In the genomic region with DNA sequence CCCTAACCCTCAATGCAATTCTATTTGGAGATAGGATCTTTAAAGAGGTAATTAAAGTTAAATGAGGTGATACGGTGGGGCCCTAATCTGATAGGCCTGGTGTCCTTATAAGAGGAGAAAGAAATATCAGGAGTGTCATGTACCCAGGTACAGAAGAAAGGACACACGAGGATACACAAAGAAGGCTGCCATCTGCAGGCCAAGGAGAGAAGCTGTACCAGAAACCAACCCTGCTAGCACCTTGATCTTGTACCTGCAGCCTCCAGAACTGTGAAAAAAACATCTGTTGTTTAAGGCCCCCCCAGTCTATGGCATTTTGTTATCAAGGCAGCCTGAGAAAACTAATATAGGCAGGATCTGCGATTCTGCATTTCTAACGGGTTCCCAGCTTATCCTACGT, we compare ENCODE assay signal across 14 cellular contexts. TPM values are rescaled to one million over a fixed set of nuclear protein-coding genes. Genes with fewer than 3 reads are reported as not detected.
DNase-seq lines count a peak whose midpoint lies in the region; ATAC-seq, FAIRE-seq and TF ChIP-seq lines count a peak whose summit lies in the region.
"Had no signal": no experiment of that assay in that cellular context is flagged by ENCODE, and none has a peak within 500 bp of the region (broad histone marks: within the 10 kb centered on the region; RNA-seq: fewer than 3 reads in every experiment).

No MANE protein-coding gene starts in this region.

- no peaks in the 10 kb centered on the region for H3K79me2 ChIP-seq in K562 (ENCODE audit: control insufficient read depth, insufficient read depth, low read length)

- 15% methylated on average over 5 of the region's 5 CpGs for WGBS in K562 (ENCODE audit: insufficient coverage, low coverage, missing lambda C conversion rate)
- 72 to 79% (median 79%) methylated on average over 5 of the region's 5 CpGs for WGBS in small intestine, 3 donors

- in situ Hi-C loops in K562 (cut with MboI), result no loop called here
- in situ Hi-C loops in gastrocnemius medialis (cut with MboI; ENCODE audit: low sequenced_read_pairs in 4 of 4), result no loop called here

- peak; percentile 20 to 45 (median 41); a peak in 5 of 6 replicates for TF ChIP-seq CTCF in K562 (IDR thresholded peaks at IDR 0.05 in 2 of 3, conservative IDR thresholded peaks at IDR 0.05 in 1 of 3; ENCODE audit: insufficient read depth in 2 of 3, low read depth in 1 of 3, low read length in 3 of 3)
- TF ChIP-seq CTCF in gastrocnemius medialis (IDR thresholded peaks at IDR 0.05 in 4 of 5, conservative IDR thresholded peaks at IDR 0.05 in 1 of 5), result no peak
- TF ChIP-seq CTCF in glutamatergic neuron (IDR thresholded peaks at IDR 0.05; ENCODE audit: partially characterized antibody, unreplicated experiment), result no peak

- H3K9me1 ChIP-seq in K562 (ENCODE audit: control insufficient read depth, insufficient read depth, low read length), result no peaks in the 10 kb centered on the region

- no peak overlapping the region for H3K4me2 ChIP-seq in K562 (ENCODE audit: insufficient read depth, low read length)

- H3K9ac ChIP-seq in K562 (ENCODE audit: insufficient read depth in 1 of 2, low read depth in 2 of 2, low read length in 2 of 2), result no peak overlapping the region

- FAIRE-seq in K562 (lab: Jason Lieb, UNC) (peak; percentile 71), small intestine (lab: Jason Lieb, UNC) (no peak)

- H4K20me1 ChIP-seq in K562 (replicated peaks; ENCODE audit: control insufficient read depth, insufficient read depth, low read length), result no peaks in the 10 kb centered on the region

- no peak overlapping the region for H3K4me3 ChIP-seq in K562
- no peak overlapping the region for H3K4me3 ChIP-seq in small intestine (ENCODE audit: low read depth in 1 of 2, low read length in 2 of 2)
- no peak overlapping the region for H3K4me3 ChIP-seq in gastrocnemius medialis
- H3K4me3 ChIP-seq: esophagus squamous epithelium, ovary, SJSA1 had no signal

- H3K4me3 Mint-ChIP-seq in activated naive CD4-positive, alpha-beta T cell treated with anti-CD3 and anti-CD28 coated beads, Interleukin-2, amount 10 ng/mL, durations not matched to agents 7 days and 5 days, result no peak overlapping the region
- no peak overlapping the region for H3K4me3 Mint-ChIP-seq in glutamatergic neuron (ENCODE audit: unreplicated experiment)

- H3K4me1 ChIP-seq in K562 (replicated peaks in 1 of 2; ENCODE audit: control insufficient read depth in 2 of 2, insufficient read depth in 2 of 2, low read length in 2 of 2) (no peaks in the 10 kb centered on the region), small intestine (ENCODE audit: control insufficient read depth in 2 of 2, insufficient read depth in 1 of 2, low read depth in 1 of 2, low read length in 1 of 2) (no peaks in the 10 kb centered on the region), gastrocnemius medialis (peaks cover 0 to 5% of the 10 kb centered on the region in 2 donors)
- H3K4me1 ChIP-seq: esophagus squamous epithelium, SJSA1 had no signal

- no peaks in the 10 kb centered on the region for H3K36me3 Mint-ChIP-seq in activated naive CD4-positive, alpha-beta T cell treated with anti-CD3 and anti-CD28 coated beads, Interleukin-2, amount 10 ng/mL, durations not matched to agents 7 days and 5 days
- peaks cover 14% of the 10 kb centered on the region for H3K36me3 Mint-ChIP-seq in glutamatergic neuron (ENCODE audit: unreplicated experiment)

- no peak overlapping the region for H3K27ac ChIP-seq in K562 (ENCODE audit: extremely low read depth, low read depth, low read length)
- no peak overlapping the region for H3K27ac ChIP-seq in small intestine (ENCODE audit: low read depth in 1 of 2, low read length in 1 of 2)
- H3K27ac ChIP-seq in gastrocnemius medialis, result no peak overlapping the region
- H3K27ac ChIP-seq: esophagus squamous epithelium, ovary, SJSA1 had no signal

- POLR2A ChIA-PET in K562 (lab: Yijun Ruan, JAX), result no interaction called here

- TF ChIP-seq POLR2A in K562 (conservative IDR thresholded peaks at IDR 0.05) (no peak), gastrocnemius medialis (IDR thresholded peaks at IDR 0.05) (no peak)

- peaks cover 3% of the 10 kb centered on the region for H3K9me3 Mint-ChIP-seq in activated naive CD4-positive, alpha-beta T cell treated with anti-CD3 and anti-CD28 coated beads, Interleukin-2, amount 10 ng/mL, durations not matched to agents 7 days and 5 days
- H3K9me3 Mint-ChIP-seq in glutamatergic neuron (ENCODE audit: unreplicated experiment), result peaks cover 2% of the 10 kb centered on the region

- DNase-seq in activated naive CD4-positive, alpha-beta T cell treated with anti-CD3 and anti-CD28 coated beads, Interleukin-2, amount 10 ng/mL, durations not matched to agents 7 days and 5 days, result peak; percentile 32
- DNase-seq in activated naive CD4-positive, alpha-beta T cell (lab: John Stamatoyannopoulos, UW), result no peak
- DNase-seq in LoVo (ENCODE audit: low spot score) (peak; percentile 49), K562 (ENCODE audit: extremely low read depth in 1 of 4, low spot score in 3 of 4) (peak in 3 of 4 experiments; percentile 25 to 42 (median 29)), small intestine (peak; percentile 29), gastrocnemius medialis (no peak), glutamatergic neuron (no peak), 8988T (no peak)
- DNase-seq: amygdala, COR-L47, esophagus squamous epithelium, ovary had no signal

- TF ChIP-seq EP300 in K562 (IDR thresholded peaks at IDR 0.05; ENCODE audit: low read length), result no peak

- TF ChIP-seq RAD21 in K562 (CRISPR knock-in tag; conservative IDR thresholded peaks at IDR 0.05 in 1 of 2, IDR thresholded peaks at IDR 0.05 in 1 of 2), result peak in 1 of 2 experiments; percentile 43; a peak in 2 of 4 replicates

- CTCF ChIA-PET in activated naive CD4-positive, alpha-beta T cell treated with anti-CD3 and anti-CD28 coated beads, Interleukin-2, amount 10 ng/mL, durations not matched to agents 7 days and 5 days (lab: Charles Lee), result interaction anchor here (0.8 to 2.7 kb wide), 3 partner anchors 37 to 278 kb away, joined by 3 to 8 read pairs (median 5); no protein-coding TSS in a partner anchor
- CTCF ChIA-PET in K562 (lab: Yijun Ruan, JAX; ENCODE audit: low intra/inter-chr PET ratio), result no interaction called here

- peak; percentile 71 for ATAC-seq in K562
- no peak for ATAC-seq in gastrocnemius medialis

- no peaks in the 10 kb centered on the region; a peak in 1 of 5 replicates for H3K27me3 ChIP-seq in K562 (ENCODE audit: control insufficient read depth in 2 of 2, insufficient read depth in 2 of 2, low read length in 2 of 2)
- H3K27me3 ChIP-seq in small intestine (ENCODE audit: control insufficient read depth in 2 of 2, insufficient read depth in 2 of 2, low read length in 2 of 2), result no peaks in the 10 kb centered on the region
- no peaks in the 10 kb centered on the region for H3K27me3 ChIP-seq in gastrocnemius medialis
- H3K27me3 ChIP-seq: esophagus squamous epithelium, ovary had no signal

- intact Hi-C loops in K562 (cut with micrococcal nuclease), result loop anchor here (2.0 kb wide), 1 partner anchor 42 kb away; no protein-coding TSS in a partner anchor
- intact Hi-C loops in gastrocnemius medialis (cut with DNase I; ENCODE audit: low total_unique reads), result no loop called here

- H3K9me3 ChIP-seq in K562 (replicated peaks; ENCODE audit: control insufficient read depth, insufficient read depth, low read depth, low read length) (no peaks in the 10 kb centered on the region), small intestine (ENCODE audit: control insufficient read depth, low read depth) (no peaks in the 10 kb centered on the region), gastrocnemius medialis (no peaks in the 10 kb centered on the region)
- H3K9me3 ChIP-seq: esophagus squamous epithelium, ovary, SJSA1 had no signal

- no peaks in the 10 kb centered on the region for H3K4me1 Mint-ChIP-seq in activated naive CD4-positive, alpha-beta T cell treated with anti-CD3 and anti-CD28 coated beads, Interleukin-2, amount 10 ng/mL, durations not matched to agents 7 days and 5 days
- no peaks in the 10 kb centered on the region for H3K4me1 Mint-ChIP-seq in glutamatergic neuron (ENCODE audit: low read depth, unreplicated experiment)

- BruUV-seq in K562 (replicated peaks; lab: Mats Ljungman, UMichigan), result no TSS peak

- no peaks in the 10 kb centered on the region for H3K36me3 ChIP-seq in K562 (ENCODE audit: control insufficient read depth, insufficient read depth, low read length)
- H3K36me3 ChIP-seq in small intestine (ENCODE audit: control insufficient read depth in 2 of 2, insufficient read depth in 2 of 2, low read length in 2 of 2), result no peaks in the 10 kb centered on the region
- H3K36me3 ChIP-seq in gastrocnemius medialis, result no peaks in the 10 kb centered on the region
- H3K36me3 ChIP-seq: ovary, SJSA1 had no signal

- H2AFZ ChIP-seq in K562 (ENCODE audit: low read depth, low read length), result no peak overlapping the region

- H3K27ac Mint-ChIP-seq in activated naive CD4-positive, alpha-beta T cell treated with anti-CD3 and anti-CD28 coated beads, Interleukin-2, amount 10 ng/mL, durations not matched to agents 7 days and 5 days, result no peak overlapping the region
- no peak overlapping the region for H3K27ac Mint-ChIP-seq in glutamatergic neuron (ENCODE audit: unreplicated experiment)

- no peaks in the 10 kb centered on the region for H3K27me3 Mint-ChIP-seq in activated naive CD4-positive, alpha-beta T cell treated with anti-CD3 and anti-CD28 coated beads, Interleukin-2, amount 10 ng/mL, durations not matched to agents 7 days and 5 days
- peaks cover 2% of the 10 kb centered on the region for H3K27me3 Mint-ChIP-seq in glutamatergic neuron (ENCODE audit: unreplicated experiment)

RNA-seq across cellular contexts. Expression of a gene that starts 44.2 kb away (rescaled TPM):
- total RNA-seq in K562 (2011; cell fraction: chromatin; rRNA removed; ENCODE audit: low replicate concordance), result 43.4 and 97.2 TPM in 2 replicates
- total RNA-seq in K562 (2011; cell fraction: nucleolus; rRNA removed), result 28.3 and 35.4 TPM in 2 replicates
- total RNA-seq in K562 (2011; cell fraction: nucleoplasm; rRNA removed), result 62.3 and 85.1 TPM in 2 replicates
- total RNA-seq in K562 (2014; rRNA removed) (72.5 and 77.3 TPM in 2 replicates), K562 (2014; rRNA removed; fragmentation: Illumina TruSeq; extraction: Trizol) (114 and 123 TPM in 2 replicates), K562 (2015; rRNA removed; fragmentation: Illumina TruSeq; extraction: Trizol) (103 and 107 TPM in 2 replicates), K562 (2021) (85.2 and 94.0 TPM in 2 replicates), gastrocnemius medialis (10 to 100 TPM; 30.6 to 40.7 (median 31.8) TPM), glutamatergic neuron (ENCODE audit: unreplicated experiment) (78.3 TPM)
- polyA plus RNA-seq in K562 (2011; rRNA removed) (162 and 169 TPM in 2 replicates), K562 (2014; fragmentation: Illumina TruSeq; extraction: Trizol) (126 and 146 TPM in 2 replicates), K562 (2014; fragmentation: Nextera tagmentation; extraction: Ambion mirVana) (10 to 100 TPM; 34.0 to 45.5 TPM), K562 (2014; rRNA removed) (82.4 and 89.0 TPM in 2 replicates), small intestine (100 to 1,000 TPM in 1 of 3 donors, 10 to 100 TPM in 2; 61.6 to 100 (median 79.4) TPM)
- polyA plus RNA-seq in K562 (2011; cell fraction: cytosol; rRNA removed), result 131 and 186 TPM in 2 replicates
- 86.0 and 126 TPM in 2 replicates for polyA plus RNA-seq in K562 (2011; cell fraction: nucleus; rRNA removed)
- polyA plus RNA-seq in K562 (2012), result 73.4 and 85.3 TPM in 2 replicates
- 181 and 215 TPM in 2 replicates for polyA minus RNA-seq in K562 (2011; rRNA and poly(A)+ RNA removed)
- 69.9 TPM in 2 replicates for polyA minus RNA-seq in K562 (2011; cell fraction: cytosol; rRNA and poly(A)+ RNA removed)
- 32.0 and 62.6 TPM in 2 replicates for polyA minus RNA-seq in K562 (2011; cell fraction: nucleus; rRNA and poly(A)+ RNA removed)

RNA-seq across cellular contexts. Expression of a gene that starts 54.6 kb away (rescaled TPM):
- not detected in 2 replicates for total RNA-seq in K562 (2011; cell fraction: chromatin; rRNA removed; ENCODE audit: low replicate concordance)
- not detected in 2 replicates for total RNA-seq in K562 (2011; cell fraction: nucleolus; rRNA removed)
- not detected in 2 replicates for total RNA-seq in K562 (2011; cell fraction: nucleoplasm; rRNA removed)
- total RNA-seq in K562 (2014; rRNA removed) (not detected in 2 replicates), K562 (2014; rRNA removed; fragmentation: Illumina TruSeq; extraction: Trizol) (not detected in 2 replicates), K562 (2015; rRNA removed; fragmentation: Illumina TruSeq; extraction: Trizol) (not detected in 2 replicates), K562 (2021) (not detected in 2 replicates), gastrocnemius medialis (not detected), glutamatergic neuron (ENCODE audit: unreplicated experiment) (not detected)
- polyA plus RNA-seq in K562 (2011; rRNA removed) (not detected in 2 replicates), K562 (2014; fragmentation: Illumina TruSeq; extraction: Trizol) (not detected in 2 replicates), K562 (2014; fragmentation: Nextera tagmentation; extraction: Ambion mirVana) (not detected), K562 (2014; rRNA removed) (not detected in 2 replicates), small intestine (not detected)
- not detected in 2 replicates for polyA plus RNA-seq in K562 (2011; cell fraction: cytosol; rRNA removed)
- polyA plus RNA-seq in K562 (2011; cell fraction: nucleus; rRNA removed), result not detected in 2 replicates
- polyA plus RNA-seq in K562 (2012), result not detected in 2 replicates
- polyA minus RNA-seq in K562 (2011; rRNA and poly(A)+ RNA removed), result not detected in 2 replicates
- polyA minus RNA-seq in K562 (2011; cell fraction: cytosol; rRNA and poly(A)+ RNA removed), result not detected in 2 replicates
- polyA minus RNA-seq in K562 (2011; cell fraction: nucleus; rRNA and poly(A)+ RNA removed), result not detected in 2 replicates
- total RNA-seq: ovary, SJSA1, temporal lobe had no signal
- polyA plus RNA-seq: ovary had no signal

Comparison
In these comparisons a context has a peak if more than half of its experiments do, and no peak if none do; other contexts are left out.
1. DNase-seq: peak in activated naive CD4-positive, alpha-beta T cell treated with anti-CD3 and anti-CD28 coated beads, Interleukin-2, amount 10 ng/mL, durations not matched to agents 7 days and 5 days (single experiment), LoVo (single experiment), K562 (3 of 4) and small intestine (single experiment); none in activated naive CD4-positive, alpha-beta T cell (0 of 4), gastrocnemius medialis (0 of 2), glutamatergic neuron (single experiment) and 8988T (single experiment).
2. CTCF ChIP-seq: peak in K562 (3 of 3); none in gastrocnemius medialis (0 of 5) and glutamatergic neuron (single experiment).